8 cellular contexts compared by ENCODE assay signal in the genomic region with DNA sequence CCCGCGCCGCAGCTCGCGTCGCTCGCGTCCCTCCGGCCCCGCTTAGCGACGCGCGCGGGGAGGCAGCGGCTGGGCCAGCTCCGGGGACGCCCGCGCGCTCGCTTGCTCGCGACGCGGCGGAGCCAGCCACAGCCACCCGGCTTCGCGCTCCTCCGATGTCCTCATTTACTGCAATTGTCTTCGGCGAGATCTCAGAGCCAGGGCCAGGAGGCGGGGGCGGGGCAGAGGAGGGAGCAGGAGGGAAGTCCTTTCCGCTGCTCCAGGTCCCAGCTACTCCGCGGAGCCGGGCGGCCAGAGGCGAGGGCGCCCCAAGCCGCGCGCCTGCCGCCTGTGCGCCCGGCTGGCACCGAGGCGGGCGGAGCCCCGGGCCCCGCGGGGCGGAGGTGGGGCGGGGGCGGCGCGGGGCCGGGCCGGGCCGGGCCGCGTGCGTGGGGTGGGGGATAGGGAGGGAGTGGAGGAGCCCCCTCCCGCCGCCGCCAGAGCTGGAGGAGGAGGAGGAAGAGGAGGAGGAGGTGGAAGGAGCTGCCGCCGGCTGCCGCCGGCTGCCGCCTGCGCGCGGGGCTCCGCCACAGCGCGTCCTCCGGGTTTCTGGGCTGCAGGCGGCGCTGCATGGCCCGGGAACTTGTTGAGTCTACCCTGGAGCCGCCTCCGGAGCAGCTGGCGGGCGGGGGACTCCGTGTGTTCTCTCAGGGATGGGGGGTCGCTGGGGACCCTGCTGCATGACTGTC. TPM values are rescaled to one million over a fixed set of nuclear protein-coding genes. Genes with fewer than 3 reads are reported as not detected.
A peak's percentile ranks its signal among the peaks of the same experiment; 100 is the strongest.
DNase-seq lines count a peak whose midpoint lies in the region; ATAC-seq and TF ChIP-seq lines count a peak whose summit lies in the region.

A gene with protein sequence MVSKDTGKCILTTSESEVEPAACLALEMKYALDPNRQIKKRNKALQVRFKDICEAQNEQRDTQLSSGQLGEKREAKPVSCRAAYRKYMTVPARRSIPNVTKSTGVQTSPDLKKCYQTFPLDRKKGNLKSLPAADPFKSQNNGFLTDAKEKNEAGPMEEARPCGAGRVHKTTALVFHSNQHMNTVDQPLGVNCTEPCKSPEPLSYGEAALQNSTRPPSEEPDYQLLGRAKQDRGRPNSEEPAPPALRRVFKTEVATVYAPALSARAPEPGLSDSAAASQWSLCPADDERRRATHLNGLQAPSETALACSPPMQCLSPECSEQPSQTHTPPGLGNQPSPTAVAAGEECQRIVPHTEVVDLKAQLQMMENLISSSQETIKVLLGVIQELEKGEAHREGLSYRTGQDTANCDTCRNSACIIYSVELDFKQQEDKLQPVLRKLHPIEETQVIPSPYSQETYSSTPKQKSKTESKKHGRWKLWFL (minus strand): TSS at position 365 of the 728 bp plus-strand sequence. CDS start 20,196 bp downstream, outside the sequence.

- DNase-seq in Daoy (ENCODE audit: low read depth) (peak; percentile 50), RWPE1 (ENCODE audit: low spot score) (peak; percentile 41), glomerular visceral epithelial cell (ENCODE audit: extremely low spot score) (peak; percentile 60), posterior cingulate gyrus (peak; percentile 35 to 94 (median 54)), KBM-7 (no peak)
- no peak for DNase-seq in activated CD4-positive, alpha-beta memory T cell treated with anti-CD3 and anti-CD28 coated beads, Interleukin-2, amount 10 ng/mL, durations not matched to agents 7 days and 5 days
- DNase-seq in NK-92 treated with Interleukin-12 subunit alpha and Interleukin-12 subunit beta, amount 100 ng/mL, for 24 hours (lab: John Stamatoyannopoulos, UW) = no peak

- no peak within 1 kb of the TSS for H3K4me3 Mint-ChIP-seq in activated CD4-positive, alpha-beta memory T cell treated with anti-CD3 and anti-CD28 coated beads, Interleukin-2, amount 10 ng/mL, durations not matched to agents 7 days and 5 days

- H3K36me3 Mint-ChIP-seq in activated CD4-positive, alpha-beta memory T cell treated with anti-CD3 and anti-CD28 coated beads, Interleukin-2, amount 10 ng/mL, durations not matched to agents 7 days and 5 days (ENCODE audit: low read depth) = no peaks in the 10 kb centered on the region

- intact Hi-C loops in posterior cingulate gyrus (cut with DNase I) = no loop called here

- in situ Hi-C loops in KBM-7 (cut with MboI; ENCODE audit: low pct_unique_long_range_greater_than_20kb, low sequenced_read_pairs) = no loop called here

- H3K9me3 Mint-ChIP-seq in activated CD4-positive, alpha-beta memory T cell treated with anti-CD3 and anti-CD28 coated beads, Interleukin-2, amount 10 ng/mL, durations not matched to agents 7 days and 5 days = peaks cover 2% of the 10 kb centered on the region

- no peak within 1 kb of the TSS for H3K27ac Mint-ChIP-seq in activated CD4-positive, alpha-beta memory T cell treated with anti-CD3 and anti-CD28 coated beads, Interleukin-2, amount 10 ng/mL, durations not matched to agents 7 days and 5 days

- peaks cover 28% of the 10 kb centered on the region for H3K27me3 Mint-ChIP-seq in activated CD4-positive, alpha-beta memory T cell treated with anti-CD3 and anti-CD28 coated beads, Interleukin-2, amount 10 ng/mL, durations not matched to agents 7 days and 5 days

- CTCF ChIA-PET in RWPE1 (lab: Yijun Ruan, JAX) = no interaction called here
- CTCF ChIA-PET in activated CD4-positive, alpha-beta memory T cell treated with anti-CD3 and anti-CD28 coated beads, Interleukin-2, amount 10 ng/mL, durations not matched to agents 7 days and 5 days (lab: Charles Lee) = no interaction called here

- no peaks in the 10 kb centered on the region for H3K4me1 Mint-ChIP-seq in activated CD4-positive, alpha-beta memory T cell treated with anti-CD3 and anti-CD28 coated beads, Interleukin-2, amount 10 ng/mL, durations not matched to agents 7 days and 5 days

- TF ChIP-seq CTCF in RWPE1 (conservative IDR thresholded peaks at IDR 0.05; ENCODE audit: low read depth) = no peak; the same call in 1 of the 2 replicates

- ATAC-seq in HG03175 (IDR thresholded peaks at IDR 0.05; ENCODE audit: unreplicated experiment) = no peak

- POLR2A ChIA-PET in RWPE1 (lab: Yijun Ruan, JAX; ENCODE audit: low non-redundant PET) = no interaction called here
- POLR2A ChIA-PET in activated CD4-positive, alpha-beta memory T cell treated with anti-CD3 and anti-CD28 coated beads, Interleukin-2, amount 10 ng/mL, durations not matched to agents 7 days and 5 days (lab: Charles Lee) = no interaction called here

- no peak within 1 kb of the TSS for H3K27ac ChIP-seq in RWPE1

RNA-seq across cellular contexts. Expression of the gene that starts here (rescaled TPM):
- total RNA-seq in Daoy (2014; rRNA removed; shearing (Covaris generic)) = 0.24 TPM in 1 of 2 replicates, not detected in the other
- total RNA-seq in activated CD4-positive, alpha-beta memory T cell treated with anti-CD3 and anti-CD28 coated beads, Interleukin-2, amount 10 ng/mL, durations not matched to agents 7 days and 5 days = not detected

Comparison
In these comparisons a context has a peak if more than half of its experiments do, and no peak if none do; other contexts are left out.
1. Peak in DNase-seq in Daoy; RNA of the gene not detected or under 1 TPM.
2. DNase-seq: peak in RWPE1 (single experiment), glomerular visceral epithelial cell (single experiment) and posterior cingulate gyrus (10 of 10); none in KBM-7 (single experiment), activated CD4-positive, alpha-beta memory T cell treated with anti-CD3 and anti-CD28 coated beads, Interleukin-2, amount 10 ng/mL, durations not matched to agents 7 days and 5 days (single experiment) and NK-92 treated with Interleukin-12 subunit alpha and Interleukin-12 subunit beta, amount 100 ng/mL, for 24 hours (single experiment).